In genomic region chr1:239170828-239171227, GRCh38 we compare ENCODE assay signal across 6 cellular contexts.
"Had no signal": no experiment of that assay in that cellular context is flagged by ENCODE, and none has a peak within 500 bp of the region (broad histone marks: within the 10 kb centered on the region; RNA-seq: fewer than 3 reads in every experiment).

No MANE protein-coding gene starts in this region.

- H3K4me1 Mint-ChIP-seq: IgD-negative memory B cell had no signal

- H3K27ac Mint-ChIP-seq: IgD-negative memory B cell had no signal

- H3K27ac ChIP-seq: HL-60 had no signal

- H3K4me3 Mint-ChIP-seq: IgD-negative memory B cell had no signal

- H3K4me3 ChIP-seq: K562 had no signal

- ATAC-seq: HepG2, K562 had no signal

- DNase-seq: IMR-90, KBM-7 had no signal

- H3K27me3 Mint-ChIP-seq: IgD-negative memory B cell had no signal
